ENCODE assay signal across 11 cellular contexts in genomic region chr3:113607219-113607596, GRCh38.
DNase-seq lines count a peak whose midpoint lies in the region; ATAC-seq and TF ChIP-seq lines count a peak whose summit lies in the region.
"Had no signal": no experiment of that assay in that cellular context is flagged by ENCODE, and none has a peak within 500 bp of the region (broad histone marks: within the 10 kb centered on the region; RNA-seq: fewer than 3 reads in every experiment).

No MANE protein-coding gene starts in this region.

- BruUV-seq in Caco-2 (replicated peaks; lab: Mats Ljungman, UMichigan) = no TSS peak

- H3K4me1 Mint-ChIP-seq in CD8-positive, alpha-beta T cell (ENCODE audit: low read depth) = peaks cover 25% of the 10 kb centered on the region
- H3K4me1 Mint-ChIP-seq in Caco-2 (ENCODE audit: low read depth, unreplicated experiment) = no peaks in the 10 kb centered on the region

- no peaks in the 10 kb centered on the region for H3K9me3 Mint-ChIP-seq in CD8-positive, alpha-beta T cell
- H3K9me3 Mint-ChIP-seq in Caco-2 (ENCODE audit: unreplicated experiment) = no peaks in the 10 kb centered on the region

- WGBS in HUES64 = 83% methylated on average over 5 of the region's 5 CpGs

- intact Hi-C loops in CD8-positive, alpha-beta T cell (cut with DNase I, micrococcal nuclease) = no loop called here
- intact Hi-C loops in Caco-2 (cut with micrococcal nuclease; ENCODE audit: unreplicated experiment) = no loop called here

- peak overlapping the region; percentile 0 for H3K4me3 Mint-ChIP-seq in CD8-positive, alpha-beta T cell
- no peak overlapping the region for H3K4me3 Mint-ChIP-seq in Caco-2 (ENCODE audit: unreplicated experiment)

- no peak overlapping the region for H3K4me3 ChIP-seq in CD8-positive, alpha-beta T cell (ENCODE audit: low read depth, low read length)
- H3K4me3 ChIP-seq in HUES64 (ENCODE audit: low read length) (no peak overlapping the region), Caco-2 (ENCODE audit: low read depth, low read length) (no peak overlapping the region)

- peaks cover 79% of the 10 kb centered on the region for H3K36me3 Mint-ChIP-seq in CD8-positive, alpha-beta T cell
- H3K36me3 Mint-ChIP-seq in Caco-2 (ENCODE audit: insufficient read depth, unreplicated experiment) = no peaks in the 10 kb centered on the region

- H3K9ac ChIP-seq in HUES64 (ENCODE audit: low read depth, low read length) = no peak overlapping the region

- peaks cover 16% of the 10 kb centered on the region for H3K36me3 ChIP-seq in CD8-positive, alpha-beta T cell (ENCODE audit: insufficient read depth, low read length)
- H3K36me3 ChIP-seq in HUES64 (ENCODE audit: insufficient read depth, low read length) (no peaks in the 10 kb centered on the region), Caco-2 (ENCODE audit: control insufficient read depth, insufficient read depth, low read length) (no peaks in the 10 kb centered on the region)

- H3K27ac Mint-ChIP-seq in CD8-positive, alpha-beta T cell = peak overlapping the region; percentile 60
- H3K27ac Mint-ChIP-seq in Caco-2 (ENCODE audit: unreplicated experiment) = no peak overlapping the region

- no peaks in the 10 kb centered on the region for H3K27me3 Mint-ChIP-seq in CD8-positive, alpha-beta T cell (ENCODE audit: low read depth)
- peaks cover 2% of the 10 kb centered on the region for H3K27me3 Mint-ChIP-seq in Caco-2 (ENCODE audit: insufficient read depth, unreplicated experiment)

- H3K27me3 ChIP-seq in CD8-positive, alpha-beta T cell (ENCODE audit: insufficient read depth, low read length) = no peaks in the 10 kb centered on the region
- H3K27me3 ChIP-seq in HUES64 (ENCODE audit: insufficient read depth, low read length) = no peaks in the 10 kb centered on the region
- H3K27me3 ChIP-seq in Caco-2 (replicated peaks; ENCODE audit: control insufficient read depth, insufficient read depth, low read length) = no peaks in the 10 kb centered on the region

- H3K27ac ChIP-seq in CD8-positive, alpha-beta T cell (ENCODE audit: low read depth, low read length) = no peak overlapping the region
- H3K27ac ChIP-seq in HUES64 (ENCODE audit: low read depth, low read length) = peak overlapping the region; percentile 81; the same call in 1 of the 2 replicates
- H3K27ac ChIP-seq: C4-2B had no signal

- no peak for DNase-seq in CD8-positive, alpha-beta T cell
- peak; percentile 9 for DNase-seq in iPS DF 19.7 (ENCODE audit: low read depth, low spot score)
- no peak for DNase-seq in Caco-2
- no peak for DNase-seq in iPS-NIHi7 (ENCODE audit: extremely low spot score)
- DNase-seq: occipital lobe, T-helper 9 cell had no signal

- ATAC-seq in CD8-positive, alpha-beta T cell = no peak
- ATAC-seq in GM19452 (IDR thresholded peaks at IDR 0.05; ENCODE audit: unreplicated experiment) (peak; percentile 19), HG03196 (IDR thresholded peaks at IDR 0.05; ENCODE audit: unreplicated experiment) (no peak), GM19351 (IDR thresholded peaks at IDR 0.05; ENCODE audit: unreplicated experiment) (no peak)

- peaks cover 21% of the 10 kb centered on the region for H3K4me1 ChIP-seq in CD8-positive, alpha-beta T cell (ENCODE audit: insufficient read depth, low read length)
- H3K4me1 ChIP-seq in HUES64 (ENCODE audit: insufficient read depth, low read length) = peaks cover 16% of the 10 kb centered on the region
- H3K4me1 ChIP-seq in Caco-2 = no peaks in the 10 kb centered on the region

- CTCF ChIA-PET in CD8-positive, alpha-beta T cell (lab: Charles Lee) = no interaction called here
- CTCF ChIA-PET in Caco-2 (lab: Charles Lee) = no interaction called here

- TF ChIP-seq CTCF in CD8-positive, alpha-beta T cell (IDR thresholded peaks at IDR 0.05) = no peak
- TF ChIP-seq CTCF in Caco-2 (IDR thresholded peaks at IDR 0.05; ENCODE audit: insufficient read depth in 1 of 2, low read depth in 1 of 2, low read length in 1 of 2, severe bottlenecking in 1 of 2, unreplicated experiment in 1 of 2) = no peak

- H3K9me3 ChIP-seq in CD8-positive, alpha-beta T cell (ENCODE audit: low read length) = no peaks in the 10 kb centered on the region
- no peaks in the 10 kb centered on the region for H3K9me3 ChIP-seq in HUES64 (ENCODE audit: insufficient read depth, low read depth, low read length)
- no peaks in the 10 kb centered on the region for H3K9me3 ChIP-seq in Caco-2

- POLR2A ChIA-PET in CD8-positive, alpha-beta T cell (lab: Charles Lee) = no interaction called here
- POLR2A ChIA-PET in Caco-2 (lab: Charles Lee) = no interaction called here
